Comparison of ENCODE assay signal across 13 cellular contexts in the genomic region with DNA sequence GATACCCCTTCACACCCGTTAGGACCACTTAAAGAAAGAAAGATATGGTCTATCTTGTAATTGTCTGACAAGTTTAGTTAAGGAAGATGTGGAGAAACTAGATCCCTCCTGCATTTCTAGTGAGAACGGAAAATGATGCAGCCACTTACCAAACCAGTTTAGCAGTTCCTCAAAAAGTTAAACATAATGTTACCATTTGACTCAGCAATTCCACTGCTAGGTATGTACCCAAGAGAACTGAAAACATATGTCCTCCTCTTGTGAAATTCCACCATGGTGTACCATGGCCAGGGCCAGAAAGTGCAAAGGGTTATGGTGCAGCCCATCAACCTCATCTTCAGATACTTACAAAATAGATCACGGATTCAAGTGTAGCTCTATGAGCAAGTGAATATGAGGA.
DNase-seq lines count a peak whose midpoint lies in the region; ATAC-seq and TF ChIP-seq lines count a peak whose summit lies in the region.
"Had no signal": no experiment of that assay in that cellular context is flagged by ENCODE, and none has a peak within 500 bp of the region (broad histone marks: within the 10 kb centered on the region; RNA-seq: fewer than 3 reads in every experiment).

No MANE protein-coding gene starts in this region.

- no peaks in the 10 kb centered on the region for H3K9me2 ChIP-seq in SK-N-SH

- ATAC-seq in GM21526 (IDR thresholded peaks at IDR 0.05; ENCODE audit: low FRiP score, unreplicated experiment) = peak; percentile 37
- ATAC-seq in GM19455 (IDR thresholded peaks at IDR 0.05; ENCODE audit: unreplicated experiment) = no peak
- ATAC-seq: effector memory CD8-positive, alpha-beta T cell; stimulated activated effector memory CD8-positive, alpha-beta T cell treated with anti-CD3 and anti-CD28 coated beads, Interleukin-12 subunit alpha, Interleukin-12 subunit beta, amount 100 ng/mL, for 72 hours had no signal

- TF ChIP-seq EP300 in SK-N-SH (IDR thresholded peaks at IDR 0.05; ENCODE audit: borderline replicate concordance in 1 of 2, low read depth in 1 of 2, low read length in 1 of 2) = no peak

- TF ChIP-seq CTCF in HL-60 (IDR thresholded peaks at IDR 0.05; ENCODE audit: insufficient read depth, low read length) (no peak), SK-N-SH (IDR thresholded peaks at IDR 0.05) (no peak), WERI-Rb-1 (IDR thresholded peaks at IDR 0.05; ENCODE audit: low read depth, low read length) (no peak)

- H2AFZ ChIP-seq in SK-N-SH (ENCODE audit: low read depth) = no peak overlapping the region

- H3K36me3 ChIP-seq in SK-N-SH (replicated peaks in 1 of 2; ENCODE audit: control insufficient read depth in 1 of 2, insufficient read depth in 2 of 2, low read length in 1 of 2) (no peaks in the 10 kb centered on the region), WERI-Rb-1 (no peaks in the 10 kb centered on the region)

- H3K27me3 ChIP-seq in HL-60 (ENCODE audit: insufficient read depth, poor library complexity, severe bottlenecking) (no peaks in the 10 kb centered on the region), SK-N-SH (ENCODE audit: insufficient read depth) (no peaks in the 10 kb centered on the region), WERI-Rb-1 (ENCODE audit: insufficient read depth, low read depth, severe bottlenecking) (no peaks in the 10 kb centered on the region)

- no peaks in the 10 kb centered on the region for H3K79me2 ChIP-seq in SK-N-SH (ENCODE audit: insufficient read depth)

- H3K27ac ChIP-seq in HL-60 (replicated peaks) (no peak overlapping the region; the same call in 1 of the 2 replicates), SK-N-SH (ENCODE audit: low read depth in 2 of 2, low read length in 1 of 2) (no peak overlapping the region), WERI-Rb-1 (no peak overlapping the region)

- H3K9ac ChIP-seq in SK-N-SH = no peak overlapping the region

- no peak overlapping the region for H3K4me2 ChIP-seq in SK-N-SH

- H3K9me3 ChIP-seq in SK-N-SH (no peaks in the 10 kb centered on the region), WERI-Rb-1 (ENCODE audit: severe bottlenecking) (no peaks in the 10 kb centered on the region)

- CTCF ChIA-PET in SK-N-SH (lab: Yijun Ruan, JAX) = no interaction called here

- H4K20me1 ChIP-seq in SK-N-SH (ENCODE audit: insufficient read depth) = no peaks in the 10 kb centered on the region

- POLR2A ChIA-PET in SK-N-SH (lab: Yijun Ruan, JAX) = interaction anchor here (0.6 kb wide), 1 partner anchor 587 kb away, joined by 3 read pairs; no protein-coding TSS in a partner anchor

- TF ChIP-seq RAD21 in SK-N-SH (IDR thresholded peaks at IDR 0.05; ENCODE audit: low read length) = no peak

- DNase-seq in CD1c-positive myeloid dendritic cell (ENCODE audit: extremely low spot score) (peak; percentile 86), HL-60 (ENCODE audit: low read depth in 1 of 2, low spot score in 1 of 2) (peak; percentile 61 to 65), globus pallidus (ENCODE audit: low spot score) (peak; percentile 33), SK-N-SH (no peak), WERI-Rb-1 (no peak)
- no peak for DNase-seq in stimulated activated CD8-positive, alpha-beta memory T cell treated with anti-CD3 and anti-CD28 coated beads, Interleukin-4, amount 100 ng/mL, for 48 hours
- DNase-seq: activated CD4-positive, alpha-beta T cell treated with anti-CD3 and anti-CD28 coated beads, Interleukin-2, amount 50 U/mL, for 48 hours; effector memory CD8-positive, alpha-beta T cell; NCI-H2081 treated with DMSO at 0.1 percent for 48 hours; SHP77 treated with DMSO at 0.1 percent for 48 hours had no signal

- H3K4me3 ChIP-seq in HL-60 (replicated peaks; ENCODE audit: insufficient read depth, low read length) (no peak overlapping the region), SK-N-SH (ENCODE audit: low read depth in 2 of 2, low read length in 1 of 2) (no peak overlapping the region), WERI-Rb-1 (ENCODE audit: low read depth, low read length) (no peak overlapping the region)

- H3K4me1 ChIP-seq in SK-N-SH (ENCODE audit: control insufficient read depth in 1 of 2, insufficient read depth in 2 of 2, low read depth in 1 of 2, low read length in 1 of 2) = peaks cover 0 to 6% of the 10 kb centered on the region in 2 experiments; a peak in 2 of 4 replicates

- H3F3A ChIP-seq in SK-N-SH (replicated peaks; ENCODE audit: insufficient read depth) = peaks cover 2% of the 10 kb centered on the region

- 82% methylated on average over 3 of the region's 3 CpGs for WGBS in SK-N-SH (ENCODE audit: low lambda C conversion rate)

TF ChIP-seq in SK-N-SH, 30 proteins besides CTCF, POLR2A, EP300 and RAD21:
- no peak for TF ChIP-seq RFX5 (IDR thresholded peaks at IDR 0.05; ENCODE audit: low read length)

Comparison
In these comparisons a context has a peak if more than half of its experiments do, and no peak if none do; other contexts are left out.
1. DNase-seq: peak in CD1c-positive myeloid dendritic cell (single experiment), HL-60 (2 of 2) and globus pallidus (single experiment); none in stimulated activated CD8-positive, alpha-beta memory T cell treated with anti-CD3 and anti-CD28 coated beads, Interleukin-4, amount 100 ng/mL, for 48 hours (single experiment), SK-N-SH (single experiment) and WERI-Rb-1 (single experiment).